ENCODE assay signal across 21 cellular contexts in genomic region chr11:66324626-66325025, GRCh38. TPM values are rescaled to one million over a fixed set of nuclear protein-coding genes. Genes with fewer than 3 reads are reported as not detected.
DNase-seq lines count a peak whose midpoint lies in the region; ATAC-seq, FAIRE-seq and TF ChIP-seq lines count a peak whose summit lies in the region.
"Had no signal": no experiment of that assay in that cellular context is flagged by ENCODE, and none has a peak within 500 bp of the region (broad histone marks: within the 10 kb centered on the region; RNA-seq: fewer than 3 reads in every experiment).

No MANE protein-coding gene starts in this region.

- H3K79me2 ChIP-seq in hepatocyte, result no peaks in the 10 kb centered on the region

- H3K9me3 ChIP-seq in SK-N-MC (ENCODE audit: low read depth, low read length) (no peaks in the 10 kb centered on the region), hepatocyte (ENCODE audit: low read depth) (no peaks in the 10 kb centered on the region), suprapubic skin (no peaks in the 10 kb centered on the region), small intestine (ENCODE audit: control insufficient read depth, low read depth) (no peaks in the 10 kb centered on the region)
- H3K9me3 ChIP-seq: psoas muscle had no signal

- ATAC-seq in HG02642 (IDR thresholded peaks at IDR 0.05; ENCODE audit: poor library complexity, unreplicated experiment), result no peak
- ATAC-seq: Panc1, psoas muscle had no signal

- no peak overlapping the region for H3K9ac ChIP-seq in SK-N-MC (ENCODE audit: insufficient read length)

- H3K27me3 ChIP-seq in hepatocyte (no peaks in the 10 kb centered on the region), suprapubic skin (no peaks in the 10 kb centered on the region), small intestine (ENCODE audit: control insufficient read depth in 2 of 2, insufficient read depth in 2 of 2, low read length in 2 of 2) (no peaks in the 10 kb centered on the region)

- H3K27me3 Mint-ChIP-seq in activated naive CD4-positive, alpha-beta T cell treated with anti-CD3 and anti-CD28 coated beads, Interleukin-2, amount 10 ng/mL, durations not matched to agents 7 days and 5 days, result no peaks in the 10 kb centered on the region
- no peaks in the 10 kb centered on the region for H3K27me3 Mint-ChIP-seq in activated naive CD4-positive, alpha-beta T cell treated with anti-CD3 and anti-CD28 coated beads for 36 hours (ENCODE audit: low read depth)
- H3K27me3 Mint-ChIP-seq: activated CD4-positive, alpha-beta T cell treated with anti-CD3 and anti-CD28 coated beads, Interleukin-2, amount 10 ng/mL, durations not matched to agents 24 days and 14 days had no signal

- CTCF ChIA-PET in activated naive CD4-positive, alpha-beta T cell treated with anti-CD3 and anti-CD28 coated beads, Interleukin-2, amount 10 ng/mL, durations not matched to agents 7 days and 5 days (lab: Charles Lee), result interaction anchor here (0.9 to 1.8 kb wide), 2 partner anchors 9 to 13 kb away, joined by 3 to 10 read pairs; no protein-coding TSS in a partner anchor
- CTCF ChIA-PET in activated naive CD4-positive, alpha-beta T cell treated with anti-CD3 and anti-CD28 coated beads for 36 hours (lab: Charles Lee), result interaction anchor here (1.3 kb wide), 1 partner anchor 13 kb away, joined by 6 read pairs; no protein-coding TSS in a partner anchor

- no peak for FAIRE-seq in small intestine (lab: Jason Lieb, UNC)
- FAIRE-seq: colon, H54 had no signal

- no peak for DNase-seq in activated naive CD4-positive, alpha-beta T cell treated with anti-CD3 and anti-CD28 coated beads, Interleukin-2, amount 10 ng/mL, durations not matched to agents 7 days and 5 days
- DNase-seq in activated naive CD4-positive, alpha-beta T cell treated with anti-CD3 and anti-CD28 coated beads for 36 hours, result no peak
- no peak for DNase-seq in SK-N-MC (ENCODE audit: low read depth, low spot score)
- no peak for DNase-seq in hepatocyte (ENCODE audit: low spot score)
- no peak for DNase-seq in suprapubic skin (ENCODE audit: low spot score in 2 of 2)
- DNase-seq in stimulated activated CD4-positive, alpha-beta T cell treated with anti-CD3 and anti-CD28 coated beads, Interleukin-12 subunit alpha, Interleukin-12 subunit beta, amount 100 ng/mL, for 4 hours, result no peak
- no peak for DNase-seq in small intestine
- DNase-seq: activated CD4-positive, alpha-beta T cell treated with anti-CD3 and anti-CD28 coated beads, Interleukin-2, amount 10 ng/mL, durations not matched to agents 24 days and 14 days; activated naive CD4-positive, alpha-beta T cell treated with Interleukin-2 at 50 U/mL for 16 hours; NCI-H1092; NCI-H446; psoas muscle; stimulated activated CD4-positive, alpha-beta T cell treated with anti-CD3 and anti-CD28 coated beads, Interleukin-2, amount 100 ng/mL, for 24 hours had no signal

- H3K4me3 Mint-ChIP-seq in activated naive CD4-positive, alpha-beta T cell treated with anti-CD3 and anti-CD28 coated beads, Interleukin-2, amount 10 ng/mL, durations not matched to agents 7 days and 5 days, result no peak overlapping the region
- H3K4me3 Mint-ChIP-seq in activated naive CD4-positive, alpha-beta T cell treated with anti-CD3 and anti-CD28 coated beads for 36 hours, result no peak overlapping the region
- H3K4me3 Mint-ChIP-seq: activated CD4-positive, alpha-beta T cell treated with anti-CD3 and anti-CD28 coated beads, Interleukin-2, amount 10 ng/mL, durations not matched to agents 24 days and 14 days; memory B cell had no signal

- H3K36me3 ChIP-seq in SK-N-MC (ENCODE audit: insufficient read depth, low read length) (no peaks in the 10 kb centered on the region), hepatocyte (replicated peaks; ENCODE audit: insufficient read depth, low read depth) (no peaks in the 10 kb centered on the region), suprapubic skin (no peaks in the 10 kb centered on the region), small intestine (ENCODE audit: control insufficient read depth in 2 of 2, insufficient read depth in 2 of 2, low read length in 2 of 2) (no peaks in the 10 kb centered on the region)

- H3K4me3 ChIP-seq in SK-N-MC (no peak overlapping the region), hepatocyte (no peak overlapping the region), suprapubic skin (no peak overlapping the region), small intestine (ENCODE audit: low read depth in 1 of 2, low read length in 2 of 2) (no peak overlapping the region)
- H3K4me3 ChIP-seq: psoas muscle had no signal

- no peak for TF ChIP-seq EP300 in suprapubic skin (IDR thresholded peaks at IDR 0.05)

- peaks cover 46% of the 10 kb centered on the region for H3K4me1 ChIP-seq in hepatocyte (ENCODE audit: insufficient read depth)
- peaks cover 63% of the 10 kb centered on the region for H3K4me1 ChIP-seq in suprapubic skin
- no peaks in the 10 kb centered on the region for H3K4me1 ChIP-seq in small intestine (ENCODE audit: control insufficient read depth in 2 of 2, insufficient read depth in 1 of 2, low read depth in 1 of 2, low read length in 1 of 2)

- peak overlapping the region; percentile 59 for H3K27ac Mint-ChIP-seq in activated naive CD4-positive, alpha-beta T cell treated with anti-CD3 and anti-CD28 coated beads, Interleukin-2, amount 10 ng/mL, durations not matched to agents 7 days and 5 days
- H3K27ac Mint-ChIP-seq in activated naive CD4-positive, alpha-beta T cell treated with anti-CD3 and anti-CD28 coated beads for 36 hours, result no peak overlapping the region
- H3K27ac Mint-ChIP-seq: activated CD4-positive, alpha-beta T cell treated with anti-CD3 and anti-CD28 coated beads, Interleukin-2, amount 10 ng/mL, durations not matched to agents 24 days and 14 days; memory B cell had no signal

- whole genome bisulfite sequencing in hepatocyte (ENCODE audit: low lambda C conversion rate, missing lambda C conversion rate), result 55% methylated on average over 5 of the region's 10 CpGs
- 41% methylated on average over 10 of the region's 10 CpGs for WGBS in suprapubic skin
- WGBS in small intestine, 3 donors, result 71 to 81% (median 75%) methylated on average over 9 to 10 of the region's 10 CpGs

- peaks cover 81% of the 10 kb centered on the region for H3K4me1 Mint-ChIP-seq in activated naive CD4-positive, alpha-beta T cell treated with anti-CD3 and anti-CD28 coated beads, Interleukin-2, amount 10 ng/mL, durations not matched to agents 7 days and 5 days
- H3K4me1 Mint-ChIP-seq in activated naive CD4-positive, alpha-beta T cell treated with anti-CD3 and anti-CD28 coated beads for 36 hours (ENCODE audit: low read depth), result peaks cover 49% of the 10 kb centered on the region

- peaks cover 7% of the 10 kb centered on the region for H3K36me3 Mint-ChIP-seq in activated naive CD4-positive, alpha-beta T cell treated with anti-CD3 and anti-CD28 coated beads, Interleukin-2, amount 10 ng/mL, durations not matched to agents 7 days and 5 days
- no peaks in the 10 kb centered on the region for H3K36me3 Mint-ChIP-seq in activated naive CD4-positive, alpha-beta T cell treated with anti-CD3 and anti-CD28 coated beads for 36 hours (ENCODE audit: low read depth)
- H3K36me3 Mint-ChIP-seq: memory B cell had no signal

- H3K9me3 Mint-ChIP-seq in activated naive CD4-positive, alpha-beta T cell treated with anti-CD3 and anti-CD28 coated beads, Interleukin-2, amount 10 ng/mL, durations not matched to agents 7 days and 5 days, result peaks cover 12% of the 10 kb centered on the region
- peaks cover 6% of the 10 kb centered on the region for H3K9me3 Mint-ChIP-seq in activated naive CD4-positive, alpha-beta T cell treated with anti-CD3 and anti-CD28 coated beads for 36 hours
- H3K9me3 Mint-ChIP-seq: activated CD4-positive, alpha-beta T cell treated with anti-CD3 and anti-CD28 coated beads, Interleukin-2, amount 10 ng/mL, durations not matched to agents 24 days and 14 days; memory B cell had no signal

- intact Hi-C loops in activated naive CD4-positive, alpha-beta T cell treated with anti-CD3 and anti-CD28 coated beads for 36 hours (cut with micrococcal nuclease), result no loop called here

- peak overlapping the region; percentile 31; the same call in 1 of the 2 replicates for H3K27ac ChIP-seq in SK-N-MC
- H3K27ac ChIP-seq in hepatocyte, result peak overlapping the region; percentile 94
- peak overlapping the region; percentile 20 for H3K27ac ChIP-seq in suprapubic skin
- H3K27ac ChIP-seq in small intestine (ENCODE audit: low read depth in 1 of 2, low read length in 1 of 2), result no peak overlapping the region
- H3K27ac ChIP-seq: epithelial cell of prostate, psoas muscle had no signal

- TF ChIP-seq POLR2A in suprapubic skin (IDR thresholded peaks at IDR 0.05), result no peak

- peak overlapping the region; percentile 33 for H3K4me2 ChIP-seq in hepatocyte

- H3K9me2 ChIP-seq in hepatocyte (replicated peaks; ENCODE audit: insufficient read depth), result no peaks in the 10 kb centered on the region

- no peaks in the 10 kb centered on the region for H4K20me1 ChIP-seq in hepatocyte (ENCODE audit: insufficient read depth, poor library complexity, severe bottlenecking)

- no peak for TF ChIP-seq CTCF in hepatocyte (IDR thresholded peaks at IDR 0.05; ENCODE audit: poor library complexity)
- no peak for TF ChIP-seq CTCF in suprapubic skin (IDR thresholded peaks at IDR 0.05)

- no peak overlapping the region for H2AFZ ChIP-seq in hepatocyte

RNA-seq across cellular contexts. Expression of gene CD248, which starts 7.8 kb away (rescaled TPM):
- total RNA-seq in activated naive CD4-positive, alpha-beta T cell treated with anti-CD3 and anti-CD28 coated beads for 36 hours, result under 1 TPM; 0.15 to 0.26 TPM
- 19.9 and 24.6 TPM in 2 replicates for total RNA-seq in hepatocyte
- 210 and 250 TPM in 2 replicates for polyA plus RNA-seq in hepatocyte
- 10 to 100 TPM in 2 of 4 donors, 1 to 10 TPM in 2; 5.9 to 32.6 (median 19.2) TPM for total RNA-seq in suprapubic skin
- 10 to 100 TPM in 1 of 3 donors, 1 to 10 TPM in 1, not detected in 1; 1.6 to 35.7 TPM for polyA plus RNA-seq in small intestine
- total RNA-seq: activated CD4-positive, alpha-beta T cell treated with anti-CD3 and anti-CD28 coated beads, Interleukin-2, amount 10 ng/mL, durations not matched to agents 24 days and 14 days had no signal

RNA-seq across cellular contexts. Expression of gene RIN1, which starts 11.6 kb away (rescaled TPM):
- 1 to 10 TPM; 2.0 to 2.6 TPM for total RNA-seq in activated naive CD4-positive, alpha-beta T cell treated with anti-CD3 and anti-CD28 coated beads for 36 hours
- total RNA-seq in hepatocyte (4.3 and 6.2 TPM in 2 replicates), suprapubic skin (10 to 100 TPM; 40.3 to 73.6 (median 60.3) TPM)
- polyA plus RNA-seq in hepatocyte (9.5 and 12.8 TPM in 2 replicates), small intestine (1 to 10 TPM; 5.8 to 9.6 (median 7.3) TPM)

RNA-seq across cellular contexts. Expression of gene BRMS1, which starts 20.3 kb away (rescaled TPM):
- 10 to 100 TPM; 24.0 to 25.3 TPM for total RNA-seq in activated naive CD4-positive, alpha-beta T cell treated with anti-CD3 and anti-CD28 coated beads for 36 hours
- 34.5 and 39.7 TPM in 2 replicates for total RNA-seq in hepatocyte
- polyA plus RNA-seq in hepatocyte, result 48.6 and 54.0 TPM in 2 replicates
- 10 to 100 TPM; 45.7 to 60.3 (median 57.3) TPM for total RNA-seq in suprapubic skin
- polyA plus RNA-seq in small intestine, result 10 to 100 TPM; 72.2 to 77.5 (median 73.2) TPM

RNA-seq across cellular contexts. Expression of gene B4GAT1, which starts 22.8 kb away (rescaled TPM):
- 1 to 10 TPM; 5.4 to 5.8 TPM for total RNA-seq in activated naive CD4-positive, alpha-beta T cell treated with anti-CD3 and anti-CD28 coated beads for 36 hours
- 41.5 and 41.9 TPM in 2 replicates for total RNA-seq in hepatocyte
- polyA plus RNA-seq in hepatocyte, result 37.4 and 40.8 TPM in 2 replicates
- total RNA-seq in suprapubic skin, result 10 to 100 TPM; 14.4 to 31.9 (median 20.6) TPM
- 10 to 100 TPM; 12.2 to 25.0 (median 16.5) TPM for polyA plus RNA-seq in small intestine

RNA-seq across cellular contexts. Expression of gene TMEM151A, which starts 32.9 kb away (rescaled TPM):
- total RNA-seq in activated naive CD4-positive, alpha-beta T cell treated with anti-CD3 and anti-CD28 coated beads for 36 hours, result not detected
- 20.6 and 21.4 TPM in 2 replicates for total RNA-seq in hepatocyte
- 36.4 and 48.6 TPM in 2 replicates for polyA plus RNA-seq in hepatocyte
- total RNA-seq in suprapubic skin, result not detected
- polyA plus RNA-seq in small intestine, result under 1 TPM in 2 of 3 donors, not detected in 1; 0.54 to 0.91 TPM
- total RNA-seq: activated CD4-positive, alpha-beta T cell treated with anti-CD3 and anti-CD28 coated beads, Interleukin-2, amount 10 ng/mL, durations not matched to agents 24 days and 14 days; Daoy; psoas muscle; ureter had no signal

Comparison
In these comparisons a context has a peak if more than half of its experiments do, and no peak if none do; other contexts are left out.
1. H3K27ac ChIP-seq: peak in SK-N-MC (single experiment), hepatocyte (single experiment) and suprapubic skin (single experiment); none in small intestine (0 of 2).
2. RNA of gene CD248, which starts 7.8 kb away (total RNA-seq): 5.9 to 32.6 TPM in suprapubic skin and 19.9 to 24.6 TPM in hepatocyte; 0.15 to 0.26 TPM in activated naive CD4-positive, alpha-beta T cell treated with anti-CD3 and anti-CD28 coated beads for 36 hours; every median in the first group is over 4 times any median in the second.